1 cellular context compared by ENCODE assay signal in genomic region chr7:44604941-44605340, GRCh38.
TF ChIP-seq lines count a peak whose summit lies in the region.

No MANE protein-coding gene starts in this region.

TF ChIP-seq in IMR-90, 13 proteins besides CTCF, POLR2A, EP300 and RAD21:
- TF ChIP-seq CEBPB (IDR thresholded peaks at IDR 0.05; ENCODE audit: low read depth, low read length), result peak; percentile 19; the same call in 1 of the 2 replicates
- no peak for TF ChIP-seq FOS (IDR thresholded peaks at IDR 0.05; ENCODE audit: low read depth, low read length)
